ENCODE assay signal across 9 cellular contexts in genomic region chr17:34539881-34540280, GRCh38. TPM values are rescaled to one million over a fixed set of nuclear protein-coding genes. Genes with fewer than 3 reads are reported as not detected.
"Had no signal": no experiment of that assay in that cellular context is flagged by ENCODE, and none has a peak within 500 bp of the region (broad histone marks: within the 10 kb centered on the region; RNA-seq: fewer than 3 reads in every experiment).

No MANE protein-coding gene starts in this region.

- FAIRE-seq: HTR-8/SVneo had no signal

- H3K4me3 Mint-ChIP-seq: IgD-negative memory B cell had no signal

- H3K9me3 Mint-ChIP-seq: IgD-negative memory B cell had no signal

- H3K4me2 ChIP-seq: KMS-11 had no signal

- DNase-seq: IMR-90, KBM-7, KG1 had no signal

- H3K36me3 Mint-ChIP-seq: IgD-negative memory B cell had no signal

- H3K27ac Mint-ChIP-seq: IgD-negative memory B cell had no signal

- H3K9ac ChIP-seq: KMS-11 had no signal

- H3K27ac ChIP-seq: HL-60, KMS-11 had no signal

RNA-seq across cellular contexts. Expression of gene TMEM132E, which starts 39.5 kb away (rescaled TPM):
- total RNA-seq: HT-29, HT1080, IMR-90 had no signal
- polyA plus RNA-seq: IMR-90 had no signal
